Comparison of ENCODE assay signal across 2 cellular contexts in the genomic region with DNA sequence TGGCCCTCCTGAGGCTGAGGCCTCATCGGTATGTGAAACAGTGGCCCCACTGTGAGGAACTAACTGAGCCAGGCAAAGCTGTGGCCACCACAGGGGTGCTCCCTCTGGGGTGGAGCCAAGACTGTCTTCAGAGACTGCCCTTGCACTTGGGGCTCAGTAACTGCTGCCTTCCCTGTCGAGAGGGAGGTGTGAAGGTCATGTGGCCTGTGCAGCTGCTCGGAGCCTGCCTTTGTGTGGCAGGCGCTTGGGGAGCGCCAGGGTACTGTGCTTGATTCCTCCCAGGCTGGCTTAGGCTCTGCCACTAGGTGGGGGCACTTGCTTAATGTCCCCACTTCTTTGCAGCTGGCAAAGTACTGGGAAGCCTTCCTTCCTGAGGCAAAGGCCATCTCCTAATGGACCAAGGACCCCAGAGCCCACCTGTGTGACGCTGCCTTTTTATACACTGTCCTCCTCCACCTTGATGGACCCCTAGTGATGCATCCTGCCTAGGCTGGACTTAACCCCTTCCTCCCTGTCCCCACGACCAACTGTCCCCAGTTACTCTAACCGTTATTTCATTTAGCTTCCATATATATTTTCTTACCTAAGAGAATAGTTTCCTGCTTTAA.
TF ChIP-seq lines count a peak whose summit lies in the region.

No MANE protein-coding gene starts in this region.

TF ChIP-seq in A549, 52 proteins besides CTCF, POLR2A, EP300 and RAD21:
- TF ChIP-seq, protein P1, sequence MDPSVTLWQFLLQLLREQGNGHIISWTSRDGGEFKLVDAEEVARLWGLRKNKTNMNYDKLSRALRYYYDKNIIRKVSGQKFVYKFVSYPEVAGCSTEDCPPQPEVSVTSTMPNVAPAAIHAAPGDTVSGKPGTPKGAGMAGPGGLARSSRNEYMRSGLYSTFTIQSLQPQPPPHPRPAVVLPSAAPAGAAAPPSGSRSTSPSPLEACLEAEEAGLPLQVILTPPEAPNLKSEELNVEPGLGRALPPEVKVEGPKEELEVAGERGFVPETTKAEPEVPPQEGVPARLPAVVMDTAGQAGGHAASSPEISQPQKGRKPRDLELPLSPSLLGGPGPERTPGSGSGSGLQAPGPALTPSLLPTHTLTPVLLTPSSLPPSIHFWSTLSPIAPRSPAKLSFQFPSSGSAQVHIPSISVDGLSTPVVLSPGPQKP (IDR thresholded peaks at IDR 0.05; ENCODE audit: low read depth, low read length) = no peak

TF ChIP-seq in liver, 16 proteins besides CTCF, POLR2A, EP300 and RAD21 (continued from another document):
- TF ChIP-seq, protein P2, sequence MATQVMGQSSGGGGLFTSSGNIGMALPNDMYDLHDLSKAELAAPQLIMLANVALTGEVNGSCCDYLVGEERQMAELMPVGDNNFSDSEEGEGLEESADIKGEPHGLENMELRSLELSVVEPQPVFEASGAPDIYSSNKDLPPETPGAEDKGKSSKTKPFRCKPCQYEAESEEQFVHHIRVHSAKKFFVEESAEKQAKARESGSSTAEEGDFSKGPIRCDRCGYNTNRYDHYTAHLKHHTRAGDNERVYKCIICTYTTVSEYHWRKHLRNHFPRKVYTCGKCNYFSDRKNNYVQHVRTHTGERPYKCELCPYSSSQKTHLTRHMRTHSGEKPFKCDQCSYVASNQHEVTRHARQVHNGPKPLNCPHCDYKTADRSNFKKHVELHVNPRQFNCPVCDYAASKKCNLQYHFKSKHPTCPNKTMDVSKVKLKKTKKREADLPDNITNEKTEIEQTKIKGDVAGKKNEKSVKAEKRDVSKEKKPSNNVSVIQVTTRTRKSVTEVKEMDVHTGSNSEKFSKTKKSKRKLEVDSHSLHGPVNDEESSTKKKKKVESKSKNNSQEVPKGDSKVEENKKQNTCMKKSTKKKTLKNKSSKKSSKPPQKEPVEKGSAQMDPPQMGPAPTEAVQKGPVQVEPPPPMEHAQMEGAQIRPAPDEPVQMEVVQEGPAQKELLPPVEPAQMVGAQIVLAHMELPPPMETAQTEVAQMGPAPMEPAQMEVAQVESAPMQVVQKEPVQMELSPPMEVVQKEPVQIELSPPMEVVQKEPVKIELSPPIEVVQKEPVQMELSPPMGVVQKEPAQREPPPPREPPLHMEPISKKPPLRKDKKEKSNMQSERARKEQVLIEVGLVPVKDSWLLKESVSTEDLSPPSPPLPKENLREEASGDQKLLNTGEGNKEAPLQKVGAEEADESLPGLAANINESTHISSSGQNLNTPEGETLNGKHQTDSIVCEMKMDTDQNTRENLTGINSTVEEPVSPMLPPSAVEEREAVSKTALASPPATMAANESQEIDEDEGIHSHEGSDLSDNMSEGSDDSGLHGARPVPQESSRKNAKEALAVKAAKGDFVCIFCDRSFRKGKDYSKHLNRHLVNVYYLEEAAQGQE (IDR thresholded peaks at IDR 0.05) = no peak
- TF ChIP-seq, protein P3, sequence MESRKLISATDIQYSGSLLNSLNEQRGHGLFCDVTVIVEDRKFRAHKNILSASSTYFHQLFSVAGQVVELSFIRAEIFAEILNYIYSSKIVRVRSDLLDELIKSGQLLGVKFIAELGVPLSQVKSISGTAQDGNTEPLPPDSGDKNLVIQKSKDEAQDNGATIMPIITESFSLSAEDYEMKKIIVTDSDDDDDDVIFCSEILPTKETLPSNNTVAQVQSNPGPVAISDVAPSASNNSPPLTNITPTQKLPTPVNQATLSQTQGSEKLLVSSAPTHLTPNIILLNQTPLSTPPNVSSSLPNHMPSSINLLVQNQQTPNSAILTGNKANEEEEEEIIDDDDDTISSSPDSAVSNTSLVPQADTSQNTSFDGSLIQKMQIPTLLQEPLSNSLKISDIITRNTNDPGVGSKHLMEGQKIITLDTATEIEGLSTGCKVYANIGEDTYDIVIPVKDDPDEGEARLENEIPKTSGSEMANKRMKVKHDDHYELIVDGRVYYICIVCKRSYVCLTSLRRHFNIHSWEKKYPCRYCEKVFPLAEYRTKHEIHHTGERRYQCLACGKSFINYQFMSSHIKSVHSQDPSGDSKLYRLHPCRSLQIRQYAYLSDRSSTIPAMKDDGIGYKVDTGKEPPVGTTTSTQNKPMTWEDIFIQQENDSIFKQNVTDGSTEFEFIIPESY (IDR thresholded peaks at IDR 0.05) = no peak
- TF ChIP-seq SP1 (IDR thresholded peaks at IDR 0.05) = no peak
- TF ChIP-seq HNF4A (conservative IDR thresholded peaks at IDR 0.05) = no peak
- TF ChIP-seq, protein P4, sequence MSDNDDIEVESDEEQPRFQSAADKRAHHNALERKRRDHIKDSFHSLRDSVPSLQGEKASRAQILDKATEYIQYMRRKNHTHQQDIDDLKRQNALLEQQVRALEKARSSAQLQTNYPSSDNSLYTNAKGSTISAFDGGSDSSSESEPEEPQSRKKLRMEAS (IDR thresholded peaks at IDR 0.05) = no peak
- TF ChIP-seq RXRA (IDR thresholded peaks at IDR 0.05) = no peak
- TF ChIP-seq HNF4G (IDR thresholded peaks at IDR 0.05) = no peak
- no peak for TF ChIP-seq EGR1 (IDR thresholded peaks at IDR 0.05; ENCODE audit: low read depth in 2 of 2)
- TF ChIP-seq, protein P5, sequence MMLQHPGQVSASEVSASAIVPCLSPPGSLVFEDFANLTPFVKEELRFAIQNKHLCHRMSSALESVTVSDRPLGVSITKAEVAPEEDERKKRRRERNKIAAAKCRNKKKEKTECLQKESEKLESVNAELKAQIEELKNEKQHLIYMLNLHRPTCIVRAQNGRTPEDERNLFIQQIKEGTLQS (IDR thresholded peaks at IDR 0.05) = no peak
- TF ChIP-seq FOXA2 (IDR thresholded peaks at IDR 0.05) = no peak
- no peak for TF ChIP-seq FOXA1 (IDR thresholded peaks at IDR 0.05)
